Comparison of ENCODE assay signal across 1 cellular context in genomic region chr13:24081388-24081787, GRCh38.
TF ChIP-seq lines count a peak whose summit lies in the region.

No MANE protein-coding gene starts in this region.

TF ChIP-seq in neural cell, 6 proteins besides CTCF, POLR2A, EP300 and RAD21 (continued from another document):
- no peak for TF ChIP-seq REST (IDR thresholded peaks at IDR 0.05; ENCODE audit: borderline replicate concordance)
